ENCODE assay signal across 20 cellular contexts in genomic region chr15:80476036-80476435, GRCh38.
DNase-seq lines count a peak whose midpoint lies in the region; FAIRE-seq and TF ChIP-seq lines count a peak whose summit lies in the region.
"Had no signal": no experiment of that assay in that cellular context is flagged by ENCODE, and none has a peak within 500 bp of the region (broad histone marks: within the 10 kb centered on the region; RNA-seq: fewer than 3 reads in every experiment).

No MANE protein-coding gene starts in this region.

- no peaks in the 10 kb centered on the region for H3K27me3 ChIP-seq in astrocyte (ENCODE audit: insufficient read depth, low read length)

- H4K20me1 ChIP-seq in astrocyte (ENCODE audit: insufficient read depth, low read length), result no peaks in the 10 kb centered on the region

- POLR2A ChIA-PET in GM10248 (lab: Yijun Ruan, JAX), result no interaction called here

- peak; percentile 45 for FAIRE-seq in astrocyte (lab: Jason Lieb, UNC)

- H3K27ac Mint-ChIP-seq in astrocyte (ENCODE audit: unreplicated experiment), result no peak overlapping the region
- H3K27ac Mint-ChIP-seq: CD4-positive, alpha-beta memory T cell; H9; T-helper 1 cell treated with Interleukin-12 subunit alpha and Interleukin-12 subunit beta and Interleukin-4 antibody, amounts not matched to agents 30 μg/mL and 1 μg/mL, for 36 hours had no signal

- no peak overlapping the region for H3K4me3 Mint-ChIP-seq in astrocyte (ENCODE audit: unreplicated experiment)
- H3K4me3 Mint-ChIP-seq: CD4-positive, alpha-beta memory T cell; H9; T-helper 1 cell treated with Interleukin-12 subunit alpha and Interleukin-12 subunit beta and Interleukin-4 antibody, amounts not matched to agents 30 μg/mL and 1 μg/mL, for 36 hours had no signal

- no peak overlapping the region for H3K9ac ChIP-seq in astrocyte (ENCODE audit: low read length)
- H3K9ac ChIP-seq: GM23248 had no signal

- no peaks in the 10 kb centered on the region for H3K27me3 Mint-ChIP-seq in astrocyte (ENCODE audit: low read depth, unreplicated experiment)

- no peaks in the 10 kb centered on the region for H3K36me3 ChIP-seq in astrocyte (ENCODE audit: insufficient read depth, low read length)

- no peaks in the 10 kb centered on the region for H3K36me3 Mint-ChIP-seq in astrocyte (ENCODE audit: low read depth, unreplicated experiment)
- H3K36me3 Mint-ChIP-seq: CD4-positive, alpha-beta memory T cell had no signal

- H3K4me1 ChIP-seq in astrocyte (ENCODE audit: insufficient read depth, low read length), result peaks cover 45% of the 10 kb centered on the region

- CTCF ChIA-PET in GM10248 (lab: Yijun Ruan, JAX), result interaction anchor here (2.3 to 3.0 kb wide), 2 partner anchors 13 to 20 kb away, joined by 7 to 9 read pairs; no protein-coding TSS in a partner anchor

- H3K27ac ChIP-seq in astrocyte (ENCODE audit: low read depth, low read length), result peak overlapping the region; percentile 20
- H3K27ac ChIP-seq: GM23248, HL-60, RWPE1 had no signal

- no peak overlapping the region for H3K4me2 ChIP-seq in astrocyte (ENCODE audit: low read length)

- no peak for TF ChIP-seq CTCF in astrocyte (IDR thresholded peaks at IDR 0.05; ENCODE audit: insufficient read depth, low read depth, low read length)
- TF ChIP-seq CTCF in fibroblast of mammary gland (conservative IDR thresholded peaks at IDR 0.05; ENCODE audit: control insufficient read depth, insufficient read depth, low read depth, low read length), result no peak
- TF ChIP-seq CTCF in GM10248 (IDR thresholded peaks at IDR 0.05; ENCODE audit: control extremely low read depth, extremely low read depth, low read depth, missing control alignments), result no peak
- TF ChIP-seq CTCF in GM20000 (IDR thresholded peaks at IDR 0.05; ENCODE audit: extremely low read depth, missing control alignments), result no peak

- H3K4me3 ChIP-seq in astrocyte (ENCODE audit: insufficient read depth, low read depth, low read length) (no peak overlapping the region), fibroblast of mammary gland (ENCODE audit: control insufficient read depth, low read depth, low read length) (no peak overlapping the region)
- H3K4me3 ChIP-seq: GM23248 had no signal

- H3K9me3 ChIP-seq in astrocyte (ENCODE audit: insufficient read depth, low read depth, low read length), result no peaks in the 10 kb centered on the region

- peak; percentile 6 for DNase-seq in NCI-H526 treated with DMSO at 0.1 percent for 48 hours (lab: John Stamatoyannopoulos, UW)
- DNase-seq in astrocyte (ENCODE audit: low read depth), result no peak
- DNase-seq in fibroblast of mammary gland (ENCODE audit: low read depth), result peak; percentile 71
- no peak for DNase-seq in MV-4-11 (lab: John Stamatoyannopoulos, UW)
- DNase-seq in GM10248 (ENCODE audit: extremely low spot score), result no peak
- no peak for DNase-seq in GM20000 (ENCODE audit: low spot score)
- DNase-seq in midbrain (lab: John Stamatoyannopoulos, UW), result no peak
- DNase-seq: C1 segment of cervical spinal cord; CD4-positive, alpha-beta memory T cell; COR-L47; GF-D8; GM23248; H9; NCI-H2029; NCI-H446; SHP77 treated with DMSO at 0.1 percent for 48 hours; SW 1271 had no signal

- H3K79me2 ChIP-seq in astrocyte (ENCODE audit: insufficient read depth, low read length), result no peaks in the 10 kb centered on the region

- H2AFZ ChIP-seq in astrocyte (ENCODE audit: low read depth, low read length), result no peak overlapping the region
- H2AFZ ChIP-seq: GM23248 had no signal

- peaks cover 55% of the 10 kb centered on the region for H3K4me1 Mint-ChIP-seq in astrocyte (ENCODE audit: low read depth, unreplicated experiment)
- H3K4me1 Mint-ChIP-seq: CD4-positive, alpha-beta memory T cell had no signal

- peaks cover 8% of the 10 kb centered on the region for H3K9me3 Mint-ChIP-seq in astrocyte (ENCODE audit: unreplicated experiment)

Comparison
In these comparisons a context has a peak if more than half of its experiments do, and no peak if none do; other contexts are left out.
1. DNase-seq: peak in NCI-H526 treated with DMSO at 0.1 percent for 48 hours (single experiment) and fibroblast of mammary gland (single experiment); none in astrocyte (single experiment), MV-4-11 (single experiment), GM10248 (single experiment), GM20000 (single experiment) and midbrain (single experiment).